ENCODE assay signal across 1 cellular context in the genomic region with DNA sequence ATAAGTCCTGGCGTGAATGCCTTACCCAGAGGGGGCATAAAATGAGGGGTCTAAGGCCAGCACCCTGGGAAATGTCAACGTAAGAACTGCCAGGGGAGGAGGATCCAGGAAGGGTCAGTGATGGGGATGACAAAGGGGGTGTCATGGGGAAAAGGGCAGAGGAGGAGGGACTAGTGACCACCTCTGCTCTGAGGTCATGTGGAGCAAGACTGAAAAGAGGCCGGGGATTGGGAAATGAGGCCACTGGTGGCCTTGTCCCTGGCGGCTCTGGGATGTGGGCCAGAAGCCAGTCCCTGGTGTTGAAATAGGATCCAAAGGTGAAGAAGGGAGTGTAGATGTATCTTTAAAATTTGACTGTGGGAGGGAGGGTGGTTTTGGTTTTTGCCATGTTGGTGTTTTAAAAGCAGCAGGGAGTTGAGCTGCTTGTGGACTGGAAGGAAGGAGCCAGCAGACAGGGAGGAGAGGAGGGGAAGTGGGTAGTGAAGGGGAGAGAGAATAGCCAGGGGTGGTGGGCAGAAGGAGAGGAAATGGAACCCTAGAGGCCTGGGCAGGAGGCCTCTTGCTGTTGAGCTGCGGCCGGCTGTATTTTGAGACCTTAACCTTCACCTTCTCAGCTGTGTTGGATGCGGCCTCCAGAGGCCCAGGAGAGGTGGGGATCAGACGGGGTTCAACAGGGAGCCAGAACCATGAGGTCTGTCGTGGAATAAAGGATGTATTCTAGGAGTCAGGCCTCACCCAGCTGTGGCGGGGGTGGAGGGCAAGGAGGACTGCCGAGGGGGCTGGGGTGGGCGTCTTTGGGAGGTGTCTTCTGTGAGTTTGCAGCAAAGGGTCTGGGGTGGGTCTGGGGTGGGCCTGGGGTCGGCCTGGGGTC.
TF ChIP-seq lines count a peak whose summit lies in the region.

No MANE protein-coding gene starts in this region.

TF ChIP-seq in A549, 52 proteins besides CTCF, POLR2A, EP300 and RAD21 (continued from another document):
- TF ChIP-seq, protein P1, sequence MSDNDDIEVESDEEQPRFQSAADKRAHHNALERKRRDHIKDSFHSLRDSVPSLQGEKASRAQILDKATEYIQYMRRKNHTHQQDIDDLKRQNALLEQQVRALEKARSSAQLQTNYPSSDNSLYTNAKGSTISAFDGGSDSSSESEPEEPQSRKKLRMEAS (IDR thresholded peaks at IDR 0.05): no peak
- no peak for TF ChIP-seq FOSB (CRISPR knock-in tag; IDR thresholded peaks at IDR 0.05)
- TF ChIP-seq RARB (CRISPR knock-in tag; IDR thresholded peaks at IDR 0.05): no peak
- no peak for TF ChIP-seq JUNB (IDR thresholded peaks at IDR 0.05)
- TF ChIP-seq, protein P2, sequence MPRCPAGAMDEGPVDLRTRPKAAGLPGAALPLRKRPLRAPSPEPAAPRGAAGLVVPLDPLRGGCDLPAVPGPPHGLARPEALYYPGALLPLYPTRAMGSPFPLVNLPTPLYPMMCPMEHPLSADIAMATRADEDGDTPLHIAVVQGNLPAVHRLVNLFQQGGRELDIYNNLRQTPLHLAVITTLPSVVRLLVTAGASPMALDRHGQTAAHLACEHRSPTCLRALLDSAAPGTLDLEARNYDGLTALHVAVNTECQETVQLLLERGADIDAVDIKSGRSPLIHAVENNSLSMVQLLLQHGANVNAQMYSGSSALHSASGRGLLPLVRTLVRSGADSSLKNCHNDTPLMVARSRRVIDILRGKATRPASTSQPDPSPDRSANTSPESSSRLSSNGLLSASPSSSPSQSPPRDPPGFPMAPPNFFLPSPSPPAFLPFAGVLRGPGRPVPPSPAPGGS (IDR thresholded peaks at IDR 0.05): peak; percentile 40; the same call in 1 of the 3 replicates
- TF ChIP-seq, protein P3, sequence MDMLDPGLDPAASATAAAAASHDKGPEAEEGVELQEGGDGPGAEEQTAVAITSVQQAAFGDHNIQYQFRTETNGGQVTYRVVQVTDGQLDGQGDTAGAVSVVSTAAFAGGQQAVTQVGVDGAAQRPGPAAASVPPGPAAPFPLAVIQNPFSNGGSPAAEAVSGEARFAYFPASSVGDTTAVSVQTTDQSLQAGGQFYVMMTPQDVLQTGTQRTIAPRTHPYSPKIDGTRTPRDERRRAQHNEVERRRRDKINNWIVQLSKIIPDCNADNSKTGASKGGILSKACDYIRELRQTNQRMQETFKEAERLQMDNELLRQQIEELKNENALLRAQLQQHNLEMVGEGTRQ (IDR thresholded peaks at IDR 0.05): no peak
TF ChIP-seq in A549: peak in this region for 6.
